14 cellular contexts compared by ENCODE assay signal in the genomic region with DNA sequence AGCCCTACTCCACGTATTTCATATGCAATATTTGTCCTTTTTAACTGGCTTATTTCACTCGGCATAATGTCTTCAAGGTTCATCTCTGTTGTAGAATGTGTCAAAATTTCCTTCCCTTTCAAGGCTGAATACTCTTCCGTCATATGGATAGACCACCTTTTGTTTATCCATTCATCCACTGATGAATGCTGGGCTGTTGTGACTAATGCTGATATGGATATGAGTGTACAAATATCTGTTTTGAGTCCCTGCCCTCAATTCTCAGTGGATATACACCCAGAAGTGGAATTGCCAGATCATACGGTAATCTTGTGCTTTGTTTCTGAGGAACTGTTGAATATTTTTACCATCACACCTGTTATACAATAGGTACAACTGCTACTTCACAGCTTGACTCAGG.
DNase-seq lines count a peak whose midpoint lies in the region; ATAC-seq, FAIRE-seq and TF ChIP-seq lines count a peak whose summit lies in the region.
"Had no signal": no experiment of that assay in that cellular context is flagged by ENCODE, and none has a peak within 500 bp of the region (broad histone marks: within the 10 kb centered on the region; RNA-seq: fewer than 3 reads in every experiment).

No MANE protein-coding gene starts in this region.

- no TSS peak for BruUV-seq in GM12878 (replicated peaks; lab: Mats Ljungman, UMichigan)

- no peaks in the 10 kb centered on the region for H4K20me1 ChIP-seq in GM12878 (ENCODE audit: control insufficient read depth, insufficient read depth)
- H4K20me1 ChIP-seq: BLaER1 treated with 17β-estradiol and CSF1 and Interleukin-3, amounts not matched to agents 10 nM and 100 nM had no signal

- no peak for DNase-seq in activated CD4-positive, alpha-beta memory T cell treated with anti-CD3 and anti-CD28 coated beads for 36 hours
- DNase-seq in activated CD4-positive, alpha-beta memory T cell treated with anti-CD3 and anti-CD28 coated beads, Interleukin-2, amount 10 ng/mL, durations not matched to agents 7 days and 5 days: no peak
- DNase-seq in GM12878 (ENCODE audit: low read depth, low spot score): no peak
- no peak for DNase-seq in stimulated activated naive B cell treated with anti-CD40 and anti-IgM and Interleukin-4, amounts not matched to agents 10 μg/mL and 1 μg/mL and 100 μg/mL, for 72 hours
- no peak for DNase-seq in GDM1 (lab: John Stamatoyannopoulos, UW)
- DNase-seq: 8988T; CD4-positive, CD25-positive, alpha-beta regulatory T cell; DMS 273 treated with DMSO at 0.1 percent for 48 hours; H7 had no signal

- no peaks in the 10 kb centered on the region for H3K79me2 ChIP-seq in GM12878 (ENCODE audit: control insufficient read depth, insufficient read depth, low read length)

- SMC1A ChIA-PET in GM12878 (lab: Charles Lee; ENCODE audit: uncharacterized antibody, unreplicated experiment): interaction anchor here (1.1 to 1.3 kb wide), 2 partner anchors 74 to 124 kb away, joined by 3 to 4 read pairs; no protein-coding TSS in a partner anchor

- no peak for TF ChIP-seq POLR2A in GM12878 (IDR thresholded peaks at IDR 0.05; ENCODE audit: low read depth, low read length)

- H3K4me2 ChIP-seq in GM12878 (ENCODE audit: control insufficient read depth, insufficient read depth): no peak overlapping the region
- H3K4me2 ChIP-seq: GM23338 had no signal

- H3K4me1 Mint-ChIP-seq in activated CD4-positive, alpha-beta memory T cell treated with anti-CD3 and anti-CD28 coated beads for 36 hours (ENCODE audit: low read depth): peaks cover 47% of the 10 kb centered on the region
- H3K4me1 Mint-ChIP-seq in activated CD4-positive, alpha-beta memory T cell treated with anti-CD3 and anti-CD28 coated beads, Interleukin-2, amount 10 ng/mL, durations not matched to agents 7 days and 5 days: peaks cover 28% of the 10 kb centered on the region
- peaks cover 47 to 48% of the 10 kb centered on the region in 2 donors for H3K4me1 Mint-ChIP-seq in stimulated activated naive B cell treated with anti-CD40 and anti-IgM and Interleukin-4, amounts not matched to agents 10 μg/mL and 1 μg/mL and 100 μg/mL, for 72 hours

- CTCF ChIA-PET in activated CD4-positive, alpha-beta memory T cell treated with anti-CD3 and anti-CD28 coated beads for 36 hours (lab: Charles Lee): no interaction called here
- CTCF ChIA-PET in activated CD4-positive, alpha-beta memory T cell treated with anti-CD3 and anti-CD28 coated beads, Interleukin-2, amount 10 ng/mL, durations not matched to agents 7 days and 5 days (lab: Charles Lee): no interaction called here
- CTCF ChIA-PET in HEK293 (lab: Yijun Ruan, JAX): interaction anchor here (0.6 kb wide), 1 partner anchor 161 kb away, joined by 3 read pairs; no protein-coding TSS in a partner anchor
- CTCF ChIA-PET in GM12878 (lab: Yijun Ruan, JAX): no interaction called here

- WGBS in GM12878 (ENCODE audit: insufficient coverage, insufficient replicate concordance, low lambda C conversion rate, missing lambda C conversion rate): 27% methylated on average over 4 of the region's 4 CpGs

- FAIRE-seq in GM12878 (lab: Jason Lieb, UNC): no peak
- FAIRE-seq: GM12892 had no signal

- RAD21 ChIA-PET in GM12878 (lab: Charles Lee; ENCODE audit: unreplicated experiment): interaction anchor here (13.1 kb wide), 1 partner anchor 78 kb away, joined by 155 read pairs; no protein-coding TSS in a partner anchor

- POLR2A ChIA-PET in activated CD4-positive, alpha-beta memory T cell treated with anti-CD3 and anti-CD28 coated beads for 36 hours (lab: Charles Lee): no interaction called here
- POLR2A ChIA-PET in activated CD4-positive, alpha-beta memory T cell treated with anti-CD3 and anti-CD28 coated beads, Interleukin-2, amount 10 ng/mL, durations not matched to agents 7 days and 5 days (lab: Charles Lee): no interaction called here
- POLR2A ChIA-PET in HEK293 (lab: Yijun Ruan, JAX): no interaction called here
- POLR2A ChIA-PET in GM12878 (lab: Charles Lee): no interaction called here

- H3K27me3 ChIP-seq in GM12878 (replicated peaks in 1 of 2; ENCODE audit: control insufficient read depth in 2 of 2, insufficient read depth in 2 of 2, low read length in 1 of 2): no peaks in the 10 kb centered on the region
- H3K27me3 ChIP-seq: BLaER1 treated with 17β-estradiol and CSF1 and Interleukin-3, amounts not matched to agents 10 nM and 100 nM had no signal

- no peak overlapping the region for H3K9ac ChIP-seq in GM12878 (ENCODE audit: control insufficient read depth, insufficient read depth, low read length)
- H3K9ac ChIP-seq: BLaER1 treated with 17β-estradiol and CSF1 and Interleukin-3, amounts not matched to agents 10 nM and 100 nM had no signal

- no peak for TF ChIP-seq EP300 in GM12878 (IDR thresholded peaks at IDR 0.05; ENCODE audit: borderline replicate concordance in 1 of 2, control insufficient read depth in 1 of 2, low read depth in 2 of 2, low read length in 2 of 2)

- H3K4me3 ChIP-seq in HEK293 (ENCODE audit: low read depth, low read length) (no peak overlapping the region), GM12878 (no peak overlapping the region)
- H3K4me3 ChIP-seq: BLaER1 treated with 17β-estradiol and CSF1 and Interleukin-3, amounts not matched to agents 10 nM and 100 nM; GM23338 had no signal

- no peaks in the 10 kb centered on the region for H3K27me3 Mint-ChIP-seq in activated CD4-positive, alpha-beta memory T cell treated with anti-CD3 and anti-CD28 coated beads for 36 hours
- H3K27me3 Mint-ChIP-seq in activated CD4-positive, alpha-beta memory T cell treated with anti-CD3 and anti-CD28 coated beads, Interleukin-2, amount 10 ng/mL, durations not matched to agents 7 days and 5 days: no peaks in the 10 kb centered on the region
- H3K27me3 Mint-ChIP-seq in stimulated activated naive B cell treated with anti-CD40 and anti-IgM and Interleukin-4, amounts not matched to agents 10 μg/mL and 1 μg/mL and 100 μg/mL, for 72 hours: no peaks in the 10 kb centered on the region
- H3K27me3 Mint-ChIP-seq: CD4-positive, CD25-positive, alpha-beta regulatory T cell had no signal

- in situ Hi-C loops in GM12878 (cut with MboI): no loop called here

- no peak overlapping the region for H2AFZ ChIP-seq in GM12878 (ENCODE audit: control insufficient read depth, low read depth, low read length)
- H2AFZ ChIP-seq: GM23338 had no signal

- TF ChIP-seq RAD21 in GM12878 (IDR thresholded peaks at IDR 0.05; ENCODE audit: insufficient read depth, low read depth, low read length): no peak

- H3K4me1 ChIP-seq in HEK293 (ENCODE audit: control insufficient read depth, insufficient read depth, low read length) (no peaks in the 10 kb centered on the region), GM12878 (ENCODE audit: control insufficient read depth, insufficient read depth, low read length) (peaks cover 21% of the 10 kb centered on the region)

- intact Hi-C loops in activated CD4-positive, alpha-beta memory T cell treated with anti-CD3 and anti-CD28 coated beads for 36 hours (cut with micrococcal nuclease): loop anchor here (5.0 kb wide), 1 partner anchor 117 kb away; no protein-coding TSS in a partner anchor
- intact Hi-C loops in GM12878 (cut with micrococcal nuclease; ENCODE audit: unreplicated experiment): no loop called here

- peaks cover 2% of the 10 kb centered on the region for H3K9me3 Mint-ChIP-seq in activated CD4-positive, alpha-beta memory T cell treated with anti-CD3 and anti-CD28 coated beads for 36 hours
- peaks cover 2% of the 10 kb centered on the region for H3K9me3 Mint-ChIP-seq in activated CD4-positive, alpha-beta memory T cell treated with anti-CD3 and anti-CD28 coated beads, Interleukin-2, amount 10 ng/mL, durations not matched to agents 7 days and 5 days
- H3K9me3 Mint-ChIP-seq in stimulated activated naive B cell treated with anti-CD40 and anti-IgM and Interleukin-4, amounts not matched to agents 10 μg/mL and 1 μg/mL and 100 μg/mL, for 72 hours: peaks cover 0 to 4% of the 10 kb centered on the region in 2 donors
- H3K9me3 Mint-ChIP-seq: CD4-positive, CD25-positive, alpha-beta regulatory T cell; GM23338 had no signal

- no peak for ATAC-seq in GM12878
- ATAC-seq in stimulated activated naive B cell treated with anti-CD40 and anti-IgM and Interleukin-4, amounts not matched to agents 10 μg/mL and 1 μg/mL and 100 μg/mL, for 72 hours (replicated peaks): peak in 1 of 2 donors; percentile 45
- ATAC-seq in HG03354 (IDR thresholded peaks at IDR 0.05; ENCODE audit: poor library complexity, severe bottlenecking, unreplicated experiment): no peak
- ATAC-seq: GM23338 had no signal

- no peaks in the 10 kb centered on the region for H3K36me3 ChIP-seq in HEK293 (ENCODE audit: control insufficient read depth in 2 of 2, insufficient read depth in 1 of 2, low read length in 2 of 2)
- no peaks in the 10 kb centered on the region for H3K36me3 ChIP-seq in GM12878 (ENCODE audit: control insufficient read depth in 2 of 2, insufficient read depth in 2 of 2, low read length in 1 of 2)
- H3K36me3 ChIP-seq: BLaER1 treated with 17β-estradiol and CSF1 and Interleukin-3, amounts not matched to agents 10 nM and 100 nM had no signal

- TF ChIP-seq CTCF in HEK293 (tag by site-specific recombination; IDR thresholded peaks at IDR 0.05) (no peak), GM12878 (IDR thresholded peaks at IDR 0.05 in 2 of 3, conservative IDR thresholded peaks at IDR 0.05 in 1 of 3; ENCODE audit: control insufficient read depth in 2 of 3, extremely low read depth in 1 of 3, insufficient read depth in 1 of 3, low read depth in 3 of 3, low read length in 3 of 3) (no peak)

- H3K9me3 ChIP-seq in HEK293 (ENCODE audit: control insufficient read depth, insufficient read depth, low read depth, low read length) (no peaks in the 10 kb centered on the region), GM12878 (replicated peaks; ENCODE audit: control insufficient read depth, insufficient read depth, low read length) (no peaks in the 10 kb centered on the region)

- H3K27ac Mint-ChIP-seq in activated CD4-positive, alpha-beta memory T cell treated with anti-CD3 and anti-CD28 coated beads for 36 hours: peak overlapping the region; percentile 44
- no peak overlapping the region for H3K27ac Mint-ChIP-seq in activated CD4-positive, alpha-beta memory T cell treated with anti-CD3 and anti-CD28 coated beads, Interleukin-2, amount 10 ng/mL, durations not matched to agents 7 days and 5 days
- peak overlapping the region; percentile 3 for H3K27ac Mint-ChIP-seq in stimulated activated naive B cell treated with anti-CD40 and anti-IgM and Interleukin-4, amounts not matched to agents 10 μg/mL and 1 μg/mL and 100 μg/mL, for 72 hours

- H3K4me3 Mint-ChIP-seq in activated CD4-positive, alpha-beta memory T cell treated with anti-CD3 and anti-CD28 coated beads for 36 hours: no peak overlapping the region
- no peak overlapping the region for H3K4me3 Mint-ChIP-seq in activated CD4-positive, alpha-beta memory T cell treated with anti-CD3 and anti-CD28 coated beads, Interleukin-2, amount 10 ng/mL, durations not matched to agents 7 days and 5 days
- no peak overlapping the region for H3K4me3 Mint-ChIP-seq in stimulated activated naive B cell treated with anti-CD40 and anti-IgM and Interleukin-4, amounts not matched to agents 10 μg/mL and 1 μg/mL and 100 μg/mL, for 72 hours
- H3K4me3 Mint-ChIP-seq: CD4-positive, CD25-positive, alpha-beta regulatory T cell; GM23338 had no signal

- H3K36me3 Mint-ChIP-seq in activated CD4-positive, alpha-beta memory T cell treated with anti-CD3 and anti-CD28 coated beads for 36 hours: no peaks in the 10 kb centered on the region
- H3K36me3 Mint-ChIP-seq in activated CD4-positive, alpha-beta memory T cell treated with anti-CD3 and anti-CD28 coated beads, Interleukin-2, amount 10 ng/mL, durations not matched to agents 7 days and 5 days (ENCODE audit: low read depth): no peaks in the 10 kb centered on the region
- H3K36me3 Mint-ChIP-seq in stimulated activated naive B cell treated with anti-CD40 and anti-IgM and Interleukin-4, amounts not matched to agents 10 μg/mL and 1 μg/mL and 100 μg/mL, for 72 hours: no peaks in the 10 kb centered on the region
- H3K36me3 Mint-ChIP-seq: CD4-positive, CD25-positive, alpha-beta regulatory T cell had no signal

- H3K27ac ChIP-seq in HEK293 (ENCODE audit: extremely low read depth, low read depth, low read length): no peak overlapping the region
- H3K27ac ChIP-seq in GM12878 (ENCODE audit: control insufficient read depth, insufficient read depth): no peak overlapping the region
